In the genomic region with DNA sequence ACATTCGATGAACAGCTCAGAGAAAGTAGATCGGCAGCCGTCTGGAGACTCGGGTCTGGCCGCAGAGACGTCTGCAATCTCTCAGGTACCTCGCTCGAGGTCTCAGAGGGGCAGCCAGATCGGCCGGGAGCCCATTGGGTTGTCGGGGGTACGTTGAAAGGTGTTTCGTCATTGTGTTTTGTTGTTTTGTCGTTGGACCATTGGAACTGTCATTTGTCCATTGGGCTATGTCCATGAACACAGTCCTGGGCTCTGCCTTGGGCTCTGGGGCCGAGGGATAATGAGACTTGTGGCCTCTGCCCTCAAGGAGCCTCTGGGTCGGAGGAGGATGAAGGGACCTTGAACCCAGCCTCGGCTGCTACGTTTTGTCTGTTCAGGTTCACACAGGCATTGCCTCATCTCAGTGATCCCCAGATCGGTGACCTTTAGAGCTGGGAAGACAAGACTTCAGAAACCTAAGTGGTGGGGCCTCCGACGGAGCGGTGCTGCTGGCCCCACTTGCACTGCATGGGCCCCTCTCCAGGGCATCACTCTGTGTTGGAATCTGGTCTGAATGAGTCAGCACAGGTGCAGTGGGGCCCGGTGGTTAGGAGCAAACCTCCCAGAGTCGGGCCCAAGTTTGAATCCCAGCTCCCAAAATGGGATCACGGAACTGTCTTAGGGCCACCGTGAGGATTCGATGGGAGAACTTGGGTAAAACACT, we compare ENCODE assay signal across 11 cellular contexts.
"Had no signal": no experiment of that assay in that cellular context is flagged by ENCODE, and none has a peak within 500 bp of the region (broad histone marks: within the 10 kb centered on the region; RNA-seq: fewer than 3 reads in every experiment).

No MANE protein-coding gene starts in this region.

- H3K27ac ChIP-seq: ascending aorta, colonic mucosa, left ventricle myocardium inferior, neural progenitor cell, pancreas, upper lobe of left lung had no signal

- H3K4me1 Mint-ChIP-seq: neural progenitor cell had no signal

- H3K4me3 Mint-ChIP-seq: activated CD4-positive, alpha-beta memory T cell treated with anti-CD3 and anti-CD28 coated beads, Interleukin-2, amount 10 ng/mL, durations not matched to agents 7 days and 5 days; activated naive CD8-positive, alpha-beta T cell treated with anti-CD3 and anti-CD28 coated beads for 36 hours; neural progenitor cell had no signal

- H3K27ac Mint-ChIP-seq: activated CD4-positive, alpha-beta memory T cell treated with anti-CD3 and anti-CD28 coated beads, Interleukin-2, amount 10 ng/mL, durations not matched to agents 7 days and 5 days; activated naive CD8-positive, alpha-beta T cell treated with anti-CD3 and anti-CD28 coated beads for 36 hours; neural progenitor cell had no signal

- H3K36me3 ChIP-seq: colonic mucosa, neural progenitor cell had no signal

- H3K36me3 Mint-ChIP-seq: activated naive CD8-positive, alpha-beta T cell treated with anti-CD3 and anti-CD28 coated beads for 36 hours had no signal

- H3K9me3 Mint-ChIP-seq: activated CD4-positive, alpha-beta memory T cell treated with anti-CD3 and anti-CD28 coated beads, Interleukin-2, amount 10 ng/mL, durations not matched to agents 7 days and 5 days; activated naive CD8-positive, alpha-beta T cell treated with anti-CD3 and anti-CD28 coated beads for 36 hours; neural progenitor cell had no signal

- H3K4me3 ChIP-seq: ascending aorta, colonic mucosa, left ventricle myocardium inferior, neural progenitor cell, pancreas, spleen, upper lobe of left lung had no signal

- FAIRE-seq: frontal cortex, keratinocyte, pancreas had no signal

- H3K27me3 Mint-ChIP-seq: activated CD4-positive, alpha-beta memory T cell treated with anti-CD3 and anti-CD28 coated beads, Interleukin-2, amount 10 ng/mL, durations not matched to agents 7 days and 5 days; activated naive CD8-positive, alpha-beta T cell treated with anti-CD3 and anti-CD28 coated beads for 36 hours had no signal

- H3K4me1 ChIP-seq: colonic mucosa, neural progenitor cell had no signal

- H3K27me3 ChIP-seq: ascending aorta, colonic mucosa, neural progenitor cell, pancreas, spleen, upper lobe of left lung had no signal

- H3K9me3 ChIP-seq: ascending aorta, colonic mucosa, left ventricle myocardium inferior, pancreas, spleen, upper lobe of left lung had no signal
